ENCODE assay signal across 27 cellular contexts in the genomic region with DNA sequence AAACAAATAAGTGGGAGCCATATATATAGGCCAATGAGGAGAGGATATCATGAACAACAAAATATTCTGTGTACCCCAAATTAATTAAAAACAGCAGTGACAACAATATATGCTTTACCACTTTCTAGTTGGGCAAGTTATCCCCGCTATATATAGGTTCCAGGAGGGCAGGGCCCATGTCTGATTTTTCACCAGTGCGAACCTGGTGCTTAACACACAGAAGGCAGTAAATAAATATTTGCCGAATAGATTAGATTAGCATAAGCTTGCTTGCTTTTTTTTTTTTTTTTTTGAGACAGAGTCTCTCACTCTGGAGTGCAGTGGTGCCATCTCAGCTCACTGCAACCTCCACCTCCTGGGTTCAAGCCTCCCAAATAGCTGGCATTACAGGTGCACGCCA. TPM values are rescaled to one million over a fixed set of nuclear protein-coding genes. Genes with fewer than 3 reads are reported as not detected.
A peak's percentile ranks its signal among the peaks of the same experiment; 100 is the strongest.
DNase-seq lines count a peak whose midpoint lies in the region; ATAC-seq, FAIRE-seq and TF ChIP-seq lines count a peak whose summit lies in the region.
"Had no signal": no experiment of that assay in that cellular context is flagged by ENCODE, and none has a peak within 500 bp of the region (broad histone marks: within the 10 kb centered on the region; RNA-seq: fewer than 3 reads in every experiment).

No MANE protein-coding gene starts in this region.

- H3K9me3 ChIP-seq in pancreas = no peaks in the 10 kb centered on the region
- H3K9me3 ChIP-seq: BE2C, BLaER1 had no signal

- no peak for TF ChIP-seq CTCF in pancreas (IDR thresholded peaks at IDR 0.05)

- H3K36me3 ChIP-seq in pancreas = no peaks in the 10 kb centered on the region
- H3K36me3 ChIP-seq: BE2C, BLaER1 had no signal

- ATAC-seq in pancreas (peak in 3 of 4 donors; percentile 29 to 80 (median 75)), HG02623 (IDR thresholded peaks at IDR 0.05; ENCODE audit: unreplicated experiment) (no peak)

- 45 to 56% methylated on average over 4 of the region's 4 CpGs for WGBS in pancreas, 2 donors

- peak; percentile 47 for DNase-seq in DMS53 (lab: John Stamatoyannopoulos, UW)
- DNase-seq in DMS53 treated with DMSO at 0.1 percent for 48 hours (lab: John Stamatoyannopoulos, UW; ENCODE audit: unreplicated experiment) = peak; percentile 12
- DNase-seq in pancreas = no peak
- no peak for DNase-seq in central memory CD4-positive, alpha-beta T cell
- DNase-seq in EL = no peak
- DNase-seq: 8988T; ACHN; BE2C; C1 segment of cervical spinal cord; CD4-positive, alpha-beta memory T cell; CD4-positive, CD25-positive, alpha-beta regulatory T cell; CD8-positive, alpha-beta memory T cell; COR-L47; DMS 273 treated with DMSO at 0.1 percent for 48 hours; DMS153; DMS79; DND-41; GF-D8 had no signal

- H3K27ac ChIP-seq in pancreas = no peak overlapping the region
- H3K27ac ChIP-seq: BLaER1 had no signal

- no peak overlapping the region for H3K4me3 ChIP-seq in pancreas
- H3K4me3 ChIP-seq: BLaER1 had no signal

- no peak for FAIRE-seq in pancreas (lab: Jason Lieb, UNC)
- FAIRE-seq: A204.1, G401.6, GM12891 had no signal

- intact Hi-C loops in pancreas (cut with DNase I) = loop anchor here in 1 of 3 donors (10.0 kb wide), 1 partner anchor 333 kb away; a partner anchor contains a TSS

- H3K27me3 ChIP-seq in pancreas = no peaks in the 10 kb centered on the region
- H3K27me3 ChIP-seq: BE2C, BLaER1 had no signal

- H3K4me1 ChIP-seq in pancreas = no peaks in the 10 kb centered on the region
- H3K4me1 ChIP-seq: BE2C had no signal

RNA-seq across cellular contexts. Expression of a gene that starts 3.4 kb away (rescaled TPM):
- total RNA-seq in pancreas = not detected
- polyA plus RNA-seq in pancreas = not detected
- total RNA-seq: A673; CD4-positive, alpha-beta memory T cell; CD4-positive, CD25-positive, alpha-beta regulatory T cell; CD8-positive, alpha-beta memory T cell; Daoy had no signal
- polyA plus RNA-seq: AG04450, CD14-positive monocyte had no signal

RNA-seq across cellular contexts. Expression of a gene that starts 8.6 kb away (rescaled TPM):
- 1 to 10 TPM; 3.7 to 5.8 (median 4.5) TPM for total RNA-seq in pancreas
- 1 to 10 TPM; 5.6 to 7.6 TPM for polyA plus RNA-seq in pancreas

RNA-seq across cellular contexts. Expression of a gene that starts 10.6 kb away (rescaled TPM):
- 1 to 10 TPM; 1.5 to 2.9 (median 1.9) TPM for total RNA-seq in pancreas
- 1 to 10 TPM; 2.1 to 2.3 TPM for polyA plus RNA-seq in pancreas

RNA-seq across cellular contexts. Expression of a gene that starts 30.1 kb away (rescaled TPM):
- 10 to 100 TPM; 14.6 to 49.1 (median 31.0) TPM for total RNA-seq in pancreas
- 10 to 100 TPM; 33.6 to 35.5 TPM for polyA plus RNA-seq in pancreas
- total RNA-seq: A673 had no signal
- polyA plus RNA-seq: CD14-positive monocyte had no signal

Comparison
In these comparisons a context has a peak if more than half of its experiments do, and no peak if none do; other contexts are left out.
1. DNase-seq: peak in DMS53 (single experiment) and DMS53 treated with DMSO at 0.1 percent for 48 hours (single experiment); none in pancreas (0 of 6), central memory CD4-positive, alpha-beta T cell (single experiment) and EL (single experiment).